11 cellular contexts compared by ENCODE assay signal in genomic region chr1:94621392-94621791, GRCh38.
DNase-seq lines count a peak whose midpoint lies in the region; ATAC-seq and TF ChIP-seq lines count a peak whose summit lies in the region.
"Had no signal": no experiment of that assay in that cellular context is flagged by ENCODE, and none has a peak within 500 bp of the region (broad histone marks: within the 10 kb centered on the region; RNA-seq: fewer than 3 reads in every experiment).

No MANE protein-coding gene starts in this region.

- intact Hi-C loops in head of caudate nucleus (cut with DNase I), result no loop called here

- H3K4me3 Mint-ChIP-seq in nephron, result no peak overlapping the region

- H3K9me3 Mint-ChIP-seq in nephron, result peaks cover 7% of the 10 kb centered on the region

- H3K4me3 ChIP-seq in choroid plexus epithelial cell (ENCODE audit: low read depth, low read length), result no peak overlapping the region
- H3K4me3 ChIP-seq: adrenal gland, thoracic aorta had no signal

- peaks cover 4% of the 10 kb centered on the region for H3K27me3 Mint-ChIP-seq in nephron (ENCODE audit: low read depth)

- no peak for TF ChIP-seq CTCF in choroid plexus epithelial cell (conservative IDR thresholded peaks at IDR 0.05; ENCODE audit: low read depth, low read length)
- TF ChIP-seq CTCF in nephron (IDR thresholded peaks at IDR 0.05; ENCODE audit: unreplicated experiment in 3 of 3), result no peak

- ATAC-seq in GM19035 (IDR thresholded peaks at IDR 0.05; ENCODE audit: unreplicated experiment), result no peak

- H3K27ac Mint-ChIP-seq in nephron, result peak overlapping the region; percentile 56 to 74 (median 70)

- no peaks in the 10 kb centered on the region for H3K36me3 Mint-ChIP-seq in nephron (ENCODE audit: low read depth)

- peaks cover 33% of the 10 kb centered on the region for H3K4me1 Mint-ChIP-seq in nephron

- DNase-seq in GM03348 (ENCODE audit: low spot score) (peak; percentile 22), NCI-H226 (peak; percentile 91), choroid plexus epithelial cell (ENCODE audit: low read depth) (peak; percentile 47), hypothalamus (lab: John Stamatoyannopoulos, UW) (no peak), G401 (ENCODE audit: low spot score) (no peak), head of caudate nucleus (no peak)
- DNase-seq: adrenal gland, NCI-H526 treated with DMSO at 0.1 percent for 48 hours had no signal

- in situ Hi-C loops in G401 (cut with HindIII; ENCODE audit: low sequenced_read_pairs), result no loop called here

Comparison
In these comparisons a context has a peak if more than half of its experiments do, and no peak if none do; other contexts are left out.
1. DNase-seq: peak in GM03348 (single experiment), NCI-H226 (single experiment) and choroid plexus epithelial cell (single experiment); none in hypothalamus (0 of 51), G401 (single experiment) and head of caudate nucleus (0 of 42).